In genomic region chr11:119727523-119728081, GRCh38 we compare ENCODE assay signal across 8 cellular contexts. TPM values are rescaled to one million over a fixed set of nuclear protein-coding genes. Genes with fewer than 3 reads are reported as not detected.
DNase-seq lines count a peak whose midpoint lies in the region; ATAC-seq and TF ChIP-seq lines count a peak whose summit lies in the region.

No MANE protein-coding gene starts in this region.

- peak; percentile 4 to 50 for TF ChIP-seq CTCF in mammary epithelial cell (conservative IDR thresholded peaks at IDR 0.05 in 1 of 2, IDR thresholded peaks at IDR 0.05 in 1 of 2; ENCODE audit: extremely low read depth in 1 of 2, insufficient read depth in 1 of 2, low read depth in 1 of 2, low read length in 2 of 2)
- no peak for TF ChIP-seq CTCF in testis (IDR thresholded peaks at IDR 0.05)

- no peak overlapping the region for H2AFZ ChIP-seq in mammary epithelial cell (ENCODE audit: low read depth, low read length)

- H3K27me3 ChIP-seq in mammary epithelial cell (ENCODE audit: insufficient read depth, low read length) (no peaks in the 10 kb centered on the region), testis (no peaks in the 10 kb centered on the region)

- DNase-seq in NCI-H82 (lab: John Stamatoyannopoulos, UW) (peak; percentile 65), NCI-H82 treated with DMSO at 0.1 percent for 48 hours (lab: John Stamatoyannopoulos, UW; ENCODE audit: unreplicated experiment) (no peak), NCI-H526 (lab: John Stamatoyannopoulos, UW) (peak; percentile 78 to 95), mammary epithelial cell (no peak), left kidney (ENCODE audit: low read depth, low spot score) (peak; percentile 82), testis (no peak)

- no peaks in the 10 kb centered on the region for H4K20me1 ChIP-seq in mammary epithelial cell (ENCODE audit: insufficient read depth, low read length)

- peak overlapping the region; percentile 74 for H3K27ac ChIP-seq in mammary epithelial cell (ENCODE audit: insufficient read depth, low read depth, low read length)
- no peak overlapping the region for H3K27ac ChIP-seq in testis

- WGBS in mammary epithelial cell (ENCODE audit: low coverage, missing lambda C conversion rate), result 0% methylated on average over 16 of the region's 45 CpGs
- WGBS in testis, 2 donors, result 0% methylated on average over 9 to 34 of the region's 45 CpGs

- H3K36me3 ChIP-seq in mammary epithelial cell (ENCODE audit: insufficient read depth, low read length), result no peaks in the 10 kb centered on the region
- H3K36me3 ChIP-seq in testis (ENCODE audit: low read depth, missing control alignments), result no peaks in the 10 kb centered on the region

- ATAC-seq in GM18873 (IDR thresholded peaks at IDR 0.05; ENCODE audit: low FRiP score, unreplicated experiment) (no peak), HG03175 (IDR thresholded peaks at IDR 0.05; ENCODE audit: unreplicated experiment) (no peak)

- peak overlapping the region; percentile 92 for H3K9ac ChIP-seq in mammary epithelial cell (ENCODE audit: insufficient read depth, low read length)

- TF ChIP-seq POLR2A in testis (IDR thresholded peaks at IDR 0.05), result no peak

- peak overlapping the region; percentile 78 for H3K4me2 ChIP-seq in mammary epithelial cell (ENCODE audit: insufficient read depth, low read depth, low read length)

- no peaks in the 10 kb centered on the region for H3K9me3 ChIP-seq in mammary epithelial cell (replicated peaks; ENCODE audit: insufficient read depth, low read length)
- H3K9me3 ChIP-seq in testis, result no peaks in the 10 kb centered on the region

- peaks cover 65% of the 10 kb centered on the region for H3K79me2 ChIP-seq in mammary epithelial cell (ENCODE audit: insufficient read depth, low read length)

- no TSS peak for BruUV-seq in mammary epithelial cell (replicated peaks; lab: Mats Ljungman, UMichigan)

- H3K4me1 ChIP-seq in mammary epithelial cell (ENCODE audit: insufficient read depth, low read length), result peaks cover 43% of the 10 kb centered on the region
- peaks cover 21% of the 10 kb centered on the region for H3K4me1 ChIP-seq in testis

- dilution Hi-C loops in mammary epithelial cell (cut with HindIII; ENCODE audit: low sequenced_read_pairs), result no loop called here

- in situ Hi-C loops in mammary epithelial cell (cut with MboI; ENCODE audit: low sequenced_read_pairs in 2 of 2), result loop anchor here (5.0 to 25.0 kb wide), 4 partner anchors 50 to 385 kb away; no protein-coding TSS in a partner anchor

- CTCF ChIA-PET in mammary epithelial cell (lab: Charles Lee; ENCODE audit: low non-redundant PET), result no interaction called here

- H3K4me3 ChIP-seq in mammary epithelial cell (replicated peaks in 1 of 3; ENCODE audit: insufficient read depth in 1 of 3, low read depth in 2 of 3, low read length in 3 of 3) (peak overlapping the region; percentile 79 to 92 (median 88)), testis (peak overlapping the region; percentile 62 to 81)

- intact Hi-C loops in mammary epithelial cell (cut with micrococcal nuclease) (loop anchor here (2.0 to 10.0 kb wide), 4 partner anchors 267 to 381 kb away; partner anchors contain the start of gene USP2), testis (cut with DNase I; ENCODE audit: low total_unique reads) (loop anchor here (5.0 kb wide), 1 partner anchor 245 kb away; no protein-coding TSS in a partner anchor)

RNA-seq across cellular contexts. Expression of gene NECTIN1, which starts 1.4 kb away (rescaled TPM):
- total RNA-seq in mammary epithelial cell (100 to 1,000 TPM in 1 of 2 donors, 10 to 100 TPM in 1; 60.8 to 162 TPM), testis (1 to 10 TPM; 5.2 TPM)
- polyA plus RNA-seq in mammary epithelial cell (103 TPM), testis (ENCODE audit: insufficient read depth, low read depth, low replicate concordance) (5.4 TPM)
- 278 TPM for polyA minus RNA-seq in mammary epithelial cell

Comparison
In these comparisons a context has a peak if more than half of its experiments do, and no peak if none do; other contexts are left out.
1. DNase-seq: peak in NCI-H82 (single experiment), NCI-H526 (2 of 2) and left kidney (single experiment); none in NCI-H82 treated with DMSO at 0.1 percent for 48 hours (single experiment), mammary epithelial cell (single experiment) and testis (single experiment).
2. CTCF ChIP-seq: peak in mammary epithelial cell (2 of 2); none in testis (0 of 3).
3. RNA of gene NECTIN1, which starts 1.4 kb away (total RNA-seq): 60.8 to 162 TPM in mammary epithelial cell; 5.2 TPM in testis; every median in the first group is over 4 times any median in the second.